ENCODE assay signal across 9 cellular contexts in genomic region chr19:23823952-23824389, GRCh38.
DNase-seq lines count a peak whose midpoint lies in the region; TF ChIP-seq lines count a peak whose summit lies in the region.
"Had no signal": no experiment of that assay in that cellular context is flagged by ENCODE, and none has a peak within 500 bp of the region (broad histone marks: within the 10 kb centered on the region; RNA-seq: fewer than 3 reads in every experiment).

No MANE protein-coding gene starts in this region.

- H3K27ac ChIP-seq in BLaER1, result peak overlapping the region; percentile 87
- H3K27ac ChIP-seq: thyroid gland had no signal

- DNase-seq in GM13977 (ENCODE audit: low spot score) (no peak), NOMO-1 treated with DMSO at 0.1 percent for 48 hours (lab: John Stamatoyannopoulos, UW; ENCODE audit: unreplicated experiment) (peak; percentile 32), epithelial cell of esophagus (ENCODE audit: low read depth) (peak; percentile 7), Ammon's horn (ENCODE audit: low spot score) (no peak), 8988T (no peak)
- DNase-seq in activated effector memory CD4-positive, alpha-beta T cell treated with Interleukin-2 at 50 U/mL for 16 hours, result no peak
- no peak for DNase-seq in activated T-helper 2 cell treated with anti-CD3 and anti-CD28 coated beads, Interferon-gamma antibody, Interleukin-2, Interleukin-4, amounts not matched to agents 10 μg/mL and 5 μg/mL and 100 μg/mL, durations not matched to agents 14 hours and 24 hours and 36 hours (ENCODE audit: low spot score)
- DNase-seq: thyroid gland had no signal

- peaks cover 54% of the 10 kb centered on the region for H3K9me3 Mint-ChIP-seq in activated T-helper 2 cell treated with anti-CD3 and anti-CD28 coated beads, Interferon-gamma antibody, Interleukin-2, Interleukin-4, amounts not matched to agents 10 μg/mL and 5 μg/mL and 100 μg/mL, durations not matched to agents 14 hours and 24 hours and 36 hours

- no peaks in the 10 kb centered on the region for H3K27me3 ChIP-seq in BLaER1
- H3K27me3 ChIP-seq: thyroid gland had no signal

- TF ChIP-seq CTCF in GM13977 (IDR thresholded peaks at IDR 0.05; ENCODE audit: extremely low read depth, insufficient read depth, missing control alignments), result peak; percentile 30
- TF ChIP-seq CTCF in epithelial cell of esophagus (IDR thresholded peaks at IDR 0.05; ENCODE audit: insufficient read depth, low read depth, low read length, missing control alignments), result peak; percentile 12

- H3K4me1 ChIP-seq in BLaER1, result no peaks in the 10 kb centered on the region; the same call in 1 of the 2 replicates
- H3K4me1 ChIP-seq: thyroid gland had no signal

- intact Hi-C loops in activated T-helper 2 cell treated with anti-CD3 and anti-CD28 coated beads, Interferon-gamma antibody, Interleukin-2, Interleukin-4, amounts not matched to agents 10 μg/mL and 5 μg/mL and 100 μg/mL, durations not matched to agents 14 hours and 24 hours and 36 hours (cut with micrococcal nuclease), result no loop called here

- H3K36me3 Mint-ChIP-seq in activated T-helper 2 cell treated with anti-CD3 and anti-CD28 coated beads, Interferon-gamma antibody, Interleukin-2, Interleukin-4, amounts not matched to agents 10 μg/mL and 5 μg/mL and 100 μg/mL, durations not matched to agents 14 hours and 24 hours and 36 hours (ENCODE audit: low read depth), result no peaks in the 10 kb centered on the region

- in situ Hi-C loops in GM13977 (cut with MboI; ENCODE audit: low pct_unique_long_range_greater_than_20kb, low sequenced_read_pairs, unreplicated experiment), result no loop called here

- H3K27me3 Mint-ChIP-seq in activated T-helper 2 cell treated with anti-CD3 and anti-CD28 coated beads, Interferon-gamma antibody, Interleukin-2, Interleukin-4, amounts not matched to agents 10 μg/mL and 5 μg/mL and 100 μg/mL, durations not matched to agents 14 hours and 24 hours and 36 hours (ENCODE audit: low read depth), result no peaks in the 10 kb centered on the region

- H3K4me3 Mint-ChIP-seq in activated T-helper 2 cell treated with anti-CD3 and anti-CD28 coated beads, Interferon-gamma antibody, Interleukin-2, Interleukin-4, amounts not matched to agents 10 μg/mL and 5 μg/mL and 100 μg/mL, durations not matched to agents 14 hours and 24 hours and 36 hours (ENCODE audit: low read depth), result no peak overlapping the region

- H3K9me3 ChIP-seq in BLaER1, result peaks cover 83% of the 10 kb centered on the region
- H3K9me3 ChIP-seq: thyroid gland had no signal

- H3K9ac ChIP-seq in BLaER1, result 0 out of 2 replicates have a peak overlapping the region, but pooled peaks have one; percentile 24

- H3K36me3 ChIP-seq in BLaER1, result peaks cover 19% of the 10 kb centered on the region
- H3K36me3 ChIP-seq: thyroid gland had no signal

- H3K4me1 Mint-ChIP-seq in activated T-helper 2 cell treated with anti-CD3 and anti-CD28 coated beads, Interferon-gamma antibody, Interleukin-2, Interleukin-4, amounts not matched to agents 10 μg/mL and 5 μg/mL and 100 μg/mL, durations not matched to agents 14 hours and 24 hours and 36 hours (ENCODE audit: low read depth), result no peaks in the 10 kb centered on the region

- no peak overlapping the region for H3K4me2 ChIP-seq in BLaER1

- no peaks in the 10 kb centered on the region for H4K20me1 ChIP-seq in BLaER1

- H3K4me3 ChIP-seq in BLaER1 (peak overlapping the region; percentile 42; the same call in 1 of the 2 replicates), epithelial cell of esophagus (ENCODE audit: low read length) (no peak overlapping the region)
- H3K4me3 ChIP-seq: thyroid gland had no signal

- no peak overlapping the region for H3K27ac Mint-ChIP-seq in activated T-helper 2 cell treated with anti-CD3 and anti-CD28 coated beads, Interferon-gamma antibody, Interleukin-2, Interleukin-4, amounts not matched to agents 10 μg/mL and 5 μg/mL and 100 μg/mL, durations not matched to agents 14 hours and 24 hours and 36 hours

Comparison
In these comparisons a context has a peak if more than half of its experiments do, and no peak if none do; other contexts are left out.
1. DNase-seq: peak in NOMO-1 treated with DMSO at 0.1 percent for 48 hours (single experiment) and epithelial cell of esophagus (single experiment); none in GM13977 (single experiment), Ammon's horn (single experiment), activated effector memory CD4-positive, alpha-beta T cell treated with Interleukin-2 at 50 U/mL for 16 hours (single experiment), activated T-helper 2 cell treated with anti-CD3 and anti-CD28 coated beads, Interferon-gamma antibody, Interleukin-2, Interleukin-4, amounts not matched to agents 10 μg/mL and 5 μg/mL and 100 μg/mL, durations not matched to agents 14 hours and 24 hours and 36 hours (single experiment) and 8988T (single experiment).